Comparison of ENCODE assay signal across 8 cellular contexts in the genomic region with DNA sequence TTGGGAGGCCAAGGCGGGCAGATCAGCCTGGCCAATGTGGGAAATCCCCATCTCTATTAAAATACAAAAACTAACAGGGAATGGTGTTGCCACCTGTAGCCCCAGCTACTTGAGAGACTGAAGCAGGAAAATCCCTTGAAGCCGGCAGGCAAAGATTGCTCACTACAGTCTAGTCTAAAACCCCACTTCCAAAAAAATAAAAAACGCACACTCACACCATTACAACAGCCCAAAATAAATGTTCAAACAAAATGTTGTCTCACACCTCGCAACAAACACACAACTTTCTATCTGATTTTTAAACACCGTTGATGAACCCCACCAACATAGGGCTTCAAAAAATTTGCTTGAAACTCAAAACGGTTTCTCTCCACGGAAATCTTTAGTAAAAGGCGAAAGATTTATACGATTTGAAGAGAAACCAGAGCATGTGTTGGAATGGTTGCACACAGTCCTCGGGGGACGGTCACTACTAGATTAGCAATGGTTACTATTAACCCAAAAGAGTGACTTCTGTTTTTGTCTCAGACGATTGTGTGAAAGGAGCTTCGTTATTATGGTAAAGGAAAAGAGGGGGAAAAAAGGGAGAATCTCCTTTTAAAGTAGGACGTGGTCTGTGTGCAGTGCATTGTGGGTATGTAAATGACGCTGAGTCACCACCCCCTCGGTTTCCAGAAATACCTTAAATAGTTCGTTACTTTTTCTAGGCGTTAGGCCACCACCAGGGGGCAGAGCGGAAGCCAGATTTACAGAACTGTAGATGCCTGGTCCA. TPM values are rescaled to one million over a fixed set of nuclear protein-coding genes. Genes with fewer than 3 reads are reported as not detected.
A peak's percentile ranks its signal among the peaks of the same experiment; 100 is the strongest.
DNase-seq lines count a peak whose midpoint lies in the region; ATAC-seq and TF ChIP-seq lines count a peak whose summit lies in the region.

A gene (minus strand): TSS at position 430 of the 772 bp plus-strand sequence.

- CTCF ChIA-PET in CD8-positive, alpha-beta memory T cell (lab: Charles Lee), result interaction anchor here (0.6 to 9.8 kb wide), 25 partner anchors 9 to 760 kb away, joined by 3 to 89 read pairs (median 5); a partner anchor contains a TSS
- CTCF ChIA-PET in activated CD4-positive, alpha-beta memory T cell treated with anti-CD3 and anti-CD28 coated beads, Interleukin-2, amount 10 ng/mL, durations not matched to agents 7 days and 5 days (lab: Charles Lee), result interaction anchor here (0.6 to 4.5 kb wide), 32 partner anchors 8 to 1010 kb away, joined by 3 to 59 read pairs (median 6); a partner anchor contains a TSS

- H3K4me3 Mint-ChIP-seq in CD8-positive, alpha-beta memory T cell, result peak within 1 kb of the TSS; percentile 63 to 86 (median 78)
- H3K4me3 Mint-ChIP-seq in activated CD4-positive, alpha-beta memory T cell treated with anti-CD3 and anti-CD28 coated beads, Interleukin-2, amount 10 ng/mL, durations not matched to agents 7 days and 5 days, result peak within 1 kb of the TSS; percentile 62

- no peaks in the 10 kb centered on the region for H3K27me3 Mint-ChIP-seq in CD8-positive, alpha-beta memory T cell
- peaks cover 4% of the 10 kb centered on the region for H3K27me3 Mint-ChIP-seq in activated CD4-positive, alpha-beta memory T cell treated with anti-CD3 and anti-CD28 coated beads, Interleukin-2, amount 10 ng/mL, durations not matched to agents 7 days and 5 days

- peaks cover 19 to 36% (median 28%) of the 10 kb centered on the region in 3 donors for H3K4me1 Mint-ChIP-seq in CD8-positive, alpha-beta memory T cell
- peaks cover 35% of the 10 kb centered on the region for H3K4me1 Mint-ChIP-seq in activated CD4-positive, alpha-beta memory T cell treated with anti-CD3 and anti-CD28 coated beads, Interleukin-2, amount 10 ng/mL, durations not matched to agents 7 days and 5 days

- no peaks in the 10 kb centered on the region for H3K9me3 Mint-ChIP-seq in CD8-positive, alpha-beta memory T cell
- H3K9me3 Mint-ChIP-seq in activated CD4-positive, alpha-beta memory T cell treated with anti-CD3 and anti-CD28 coated beads, Interleukin-2, amount 10 ng/mL, durations not matched to agents 7 days and 5 days, result no peaks in the 10 kb centered on the region

- DNase-seq in CD8-positive, alpha-beta memory T cell, result peak; percentile 88 to 94 (median 90)
- DNase-seq in HL-60 (ENCODE audit: low read depth in 1 of 2, low spot score in 1 of 2) (peak; percentile 84 to 96), NCI-H82 treated with DMSO at 0.1 percent for 48 hours (lab: John Stamatoyannopoulos, UW; ENCODE audit: unreplicated experiment) (peak; percentile 100), medulla oblongata (ENCODE audit: extremely low spot score) (peak; percentile 98)
- DNase-seq in activated CD4-positive, alpha-beta memory T cell treated with anti-CD3 and anti-CD28 coated beads, Interleukin-2, amount 10 ng/mL, durations not matched to agents 7 days and 5 days, result peak; percentile 95
- peak; percentile 84 for DNase-seq in effector CD8-positive, alpha-beta T cell (lab: John Stamatoyannopoulos, UW)
- peak; percentile 89 to 96 (median 92) for DNase-seq in stimulated activated CD4-positive, alpha-beta T cell treated with anti-CD3 and anti-CD28 coated beads, TNF-alpha, amount 100 ng/mL, for 48 hours (ENCODE audit: low read depth in 3 of 3)

- peaks cover 0 to 1% (median 0%) of the 10 kb centered on the region in 3 donors for H3K36me3 Mint-ChIP-seq in CD8-positive, alpha-beta memory T cell
- no peaks in the 10 kb centered on the region for H3K36me3 Mint-ChIP-seq in activated CD4-positive, alpha-beta memory T cell treated with anti-CD3 and anti-CD28 coated beads, Interleukin-2, amount 10 ng/mL, durations not matched to agents 7 days and 5 days (ENCODE audit: low read depth)

- H3K27me3 ChIP-seq in CD8-positive, alpha-beta memory T cell (ENCODE audit: insufficient read depth, low read length, poor library complexity, severe bottlenecking), result no peaks in the 10 kb centered on the region
- H3K27me3 ChIP-seq in HL-60 (ENCODE audit: insufficient read depth, poor library complexity, severe bottlenecking), result no peaks in the 10 kb centered on the region

- peak; percentile 73 for TF ChIP-seq CTCF in HL-60 (IDR thresholded peaks at IDR 0.05; ENCODE audit: insufficient read depth, low read length)

- H3K27ac ChIP-seq in CD8-positive, alpha-beta memory T cell (ENCODE audit: low read depth, low read length), result peak within 1 kb of the TSS; percentile 97
- H3K27ac ChIP-seq in HL-60 (replicated peaks), result peak within 1 kb of the TSS; percentile 100

- H3K27ac Mint-ChIP-seq in CD8-positive, alpha-beta memory T cell, result peak within 1 kb of the TSS; percentile 96 to 100 (median 100)
- peak within 1 kb of the TSS; percentile 99 for H3K27ac Mint-ChIP-seq in activated CD4-positive, alpha-beta memory T cell treated with anti-CD3 and anti-CD28 coated beads, Interleukin-2, amount 10 ng/mL, durations not matched to agents 7 days and 5 days

- H3K4me1 ChIP-seq in CD8-positive, alpha-beta memory T cell (ENCODE audit: insufficient read depth, low read length), result peaks cover 14% of the 10 kb centered on the region

- H3K9me3 ChIP-seq in CD8-positive, alpha-beta memory T cell (ENCODE audit: low read length), result no peaks in the 10 kb centered on the region

- H3K36me3 ChIP-seq in CD8-positive, alpha-beta memory T cell (ENCODE audit: insufficient read depth, low read length), result no peaks in the 10 kb centered on the region

- peak; percentile 70 for ATAC-seq in GM19463 (IDR thresholded peaks at IDR 0.05; ENCODE audit: unreplicated experiment)

- H3K4me3 ChIP-seq in CD8-positive, alpha-beta memory T cell (ENCODE audit: low read length), result peak within 1 kb of the TSS; percentile 37
- no peak within 1 kb of the TSS for H3K4me3 ChIP-seq in HL-60 (replicated peaks; ENCODE audit: insufficient read depth, low read length)

- POLR2A ChIA-PET in CD8-positive, alpha-beta memory T cell (lab: Charles Lee), result interaction anchor here (0.6 to 3.9 kb wide), 17 partner anchors 9 to 610 kb away, joined by 3 to 49 read pairs (median 3); a partner anchor contains a TSS
- POLR2A ChIA-PET in activated CD4-positive, alpha-beta memory T cell treated with anti-CD3 and anti-CD28 coated beads, Interleukin-2, amount 10 ng/mL, durations not matched to agents 7 days and 5 days (lab: Charles Lee), result interaction anchor here (0.6 to 14.2 kb wide), 48 partner anchors 12 to 955 kb away, joined by 3 to 785 read pairs (median 8); a partner anchor contains a TSS

RNA-seq across cellular contexts. Expression of the gene that starts here (rescaled TPM):
- total RNA-seq in CD8-positive, alpha-beta memory T cell, result not detected
- polyA plus RNA-seq in CD8-positive, alpha-beta memory T cell, result not detected
- total RNA-seq in activated CD4-positive, alpha-beta memory T cell treated with anti-CD3 and anti-CD28 coated beads, Interleukin-2, amount 10 ng/mL, durations not matched to agents 7 days and 5 days, result not detected

Comparison
In these comparisons a context has a peak if more than half of its experiments do, and no peak if none do; other contexts are left out.
1. Peak in DNase-seq, H3K4me3 ChIP-seq and H3K27ac ChIP-seq in CD8-positive, alpha-beta memory T cell; RNA of the gene not detected or under 1 TPM.
2. Peak in DNase-seq in activated CD4-positive, alpha-beta memory T cell treated with anti-CD3 and anti-CD28 coated beads, Interleukin-2, amount 10 ng/mL, durations not matched to agents 7 days and 5 days; RNA of the gene not detected or under 1 TPM.